In genomic region chr2:30225131-30225762, GRCh38 we compare ENCODE assay signal across 8 cellular contexts. TPM values are rescaled to one million over a fixed set of nuclear protein-coding genes. Genes with fewer than 3 reads are reported as not detected.
DNase-seq lines count a peak whose midpoint lies in the region; ATAC-seq and TF ChIP-seq lines count a peak whose summit lies in the region.

No MANE protein-coding gene starts in this region.

- peaks cover 6% of the 10 kb centered on the region for H3K4me1 Mint-ChIP-seq in neural crest cell
- H3K4me1 Mint-ChIP-seq in progenitor cell of endocrine pancreas (ENCODE audit: low read depth), result peaks cover 21% of the 10 kb centered on the region

- TF ChIP-seq CTCF in DND-41 (IDR thresholded peaks at IDR 0.05; ENCODE audit: borderline replicate concordance, extremely low read depth, low read length, poor library complexity, severe bottlenecking) (peak; percentile 44), GM20000 (IDR thresholded peaks at IDR 0.05; ENCODE audit: extremely low read depth, missing control alignments) (no peak), WI38 (IDR thresholded peaks at IDR 0.05; ENCODE audit: low read depth, low read length) (no peak), neural crest cell (conservative IDR thresholded peaks at IDR 0.05) (no peak), progenitor cell of endocrine pancreas (IDR thresholded peaks at IDR 0.05; ENCODE audit: unreplicated experiment) (no peak)

- peak overlapping the region; percentile 93 for H2AFZ ChIP-seq in DND-41 (ENCODE audit: low read depth, low read length)

- no peaks in the 10 kb centered on the region for H3K79me2 ChIP-seq in DND-41 (ENCODE audit: insufficient read depth, low read length)

- H3K4me3 Mint-ChIP-seq in neural crest cell (no peak overlapping the region), progenitor cell of endocrine pancreas (ENCODE audit: low read depth) (no peak overlapping the region)

- peak overlapping the region; percentile 68 for H3K4me2 ChIP-seq in DND-41 (ENCODE audit: insufficient read depth, low read length)

- H3K27me3 Mint-ChIP-seq in neural crest cell (ENCODE audit: low read depth), result peaks cover 20% of the 10 kb centered on the region
- H3K27me3 Mint-ChIP-seq in progenitor cell of endocrine pancreas, result peaks cover 73% of the 10 kb centered on the region

- no peaks in the 10 kb centered on the region for H4K20me1 ChIP-seq in DND-41 (ENCODE audit: insufficient read depth, low read length)

- H3K9ac ChIP-seq in DND-41 (ENCODE audit: low read depth, low read length), result peak overlapping the region; percentile 70

- ATAC-seq in DND-41 (ENCODE audit: insufficient read depth, low read depth), result peak; percentile 99

- peak overlapping the region; percentile 97 for H3K27ac ChIP-seq in DND-41 (ENCODE audit: low read length)
- peak overlapping the region; percentile 88 for H3K27ac ChIP-seq in KOPT-K1 (ENCODE audit: low read depth, low read length, poor library complexity, severe bottlenecking)
- peak overlapping the region; percentile 52 to 77 for H3K27ac ChIP-seq in esophagus (ENCODE audit: low read depth in 2 of 2, low read length in 1 of 2)

- no peaks in the 10 kb centered on the region for H3K9me3 Mint-ChIP-seq in neural crest cell
- no peaks in the 10 kb centered on the region for H3K9me3 Mint-ChIP-seq in progenitor cell of endocrine pancreas (ENCODE audit: low read depth)

- DNase-seq in DND-41, result peak; percentile 83
- DNase-seq in GM20000 (ENCODE audit: low spot score), result peak; percentile 53
- no peak for DNase-seq in neural crest cell (ENCODE audit: low read depth, low spot score)
- no peak for DNase-seq in middle frontal gyrus (ENCODE audit: extremely low spot score, low spot score)
- DNase-seq in progenitor cell of endocrine pancreas (ENCODE audit: low spot score, unreplicated experiment), result no peak

- H3K4me1 ChIP-seq in DND-41 (ENCODE audit: insufficient read depth, low read length) (peaks cover 36% of the 10 kb centered on the region), esophagus (ENCODE audit: control insufficient read depth in 2 of 2, insufficient read depth in 2 of 2, low read length in 1 of 2) (peaks cover 2 to 6% of the 10 kb centered on the region in 2 donors)

- H3K9me3 ChIP-seq in DND-41 (ENCODE audit: insufficient read depth, low read length, severe bottlenecking) (no peaks in the 10 kb centered on the region), KOPT-K1 (ENCODE audit: insufficient read depth, low read length, poor library complexity, severe bottlenecking) (no peaks in the 10 kb centered on the region), esophagus (ENCODE audit: control insufficient read depth in 2 of 2, insufficient read depth in 1 of 2, low read depth in 1 of 2, low read length in 1 of 2) (no peaks in the 10 kb centered on the region)

- H3K27ac Mint-ChIP-seq in neural crest cell (ENCODE audit: unreplicated experiment) (peak overlapping the region; percentile 11), progenitor cell of endocrine pancreas (no peak overlapping the region)

- H3K27me3 ChIP-seq in DND-41 (ENCODE audit: insufficient read depth, low read length, poor library complexity), result no peaks in the 10 kb centered on the region
- no peaks in the 10 kb centered on the region for H3K27me3 ChIP-seq in esophagus (ENCODE audit: control insufficient read depth in 1 of 2, insufficient read depth in 2 of 2, low read length in 2 of 2)

- H3K4me3 ChIP-seq in DND-41 (ENCODE audit: low read depth in 1 of 2, low read length in 2 of 2) (peak overlapping the region; percentile 34 to 65), WI38 (ENCODE audit: low read depth, low read length) (peak overlapping the region; percentile 55), esophagus (ENCODE audit: low read depth in 1 of 2, low read length in 2 of 2) (no peak overlapping the region)

- H3K36me3 Mint-ChIP-seq in neural crest cell (ENCODE audit: low read depth) (no peaks in the 10 kb centered on the region), progenitor cell of endocrine pancreas (ENCODE audit: insufficient read depth) (no peaks in the 10 kb centered on the region)

- 9 to 28% methylated on average over 8 of the region's 8 CpGs for WGBS in esophagus, 2 donors

- H3K36me3 ChIP-seq in DND-41 (ENCODE audit: insufficient read depth, low read length) (no peaks in the 10 kb centered on the region), KOPT-K1 (ENCODE audit: insufficient read depth, low read length) (no peaks in the 10 kb centered on the region), esophagus (ENCODE audit: control insufficient read depth in 2 of 2, insufficient read depth in 2 of 2, low read length in 1 of 2) (no peaks in the 10 kb centered on the region)

RNA-seq across cellular contexts. Expression of gene LBH, which starts 6.1 kb away (rescaled TPM):
- polyA plus RNA-seq in esophagus, result 1 to 10 TPM; 3.1 to 4.5 TPM
- total RNA-seq in neural crest cell (16.1 and 16.7 TPM in 2 replicates), progenitor cell of endocrine pancreas (62.3 and 80.5 TPM in 2 replicates)

Comparison
In these comparisons a context has a peak if more than half of its experiments do, and no peak if none do; other contexts are left out.
1. DNase-seq: peak in DND-41 (single experiment) and GM20000 (single experiment); none in neural crest cell (single experiment), middle frontal gyrus (single experiment) and progenitor cell of endocrine pancreas (single experiment).
2. H3K4me3 ChIP-seq: peak in DND-41 (2 of 2) and WI38 (single experiment); none in esophagus (0 of 2).
3. Peak in every context shown above with its lines, with median percentiles within 50 percentile points of each other: H3K27ac ChIP-seq.